14 cellular contexts compared by ENCODE assay signal in the genomic region with DNA sequence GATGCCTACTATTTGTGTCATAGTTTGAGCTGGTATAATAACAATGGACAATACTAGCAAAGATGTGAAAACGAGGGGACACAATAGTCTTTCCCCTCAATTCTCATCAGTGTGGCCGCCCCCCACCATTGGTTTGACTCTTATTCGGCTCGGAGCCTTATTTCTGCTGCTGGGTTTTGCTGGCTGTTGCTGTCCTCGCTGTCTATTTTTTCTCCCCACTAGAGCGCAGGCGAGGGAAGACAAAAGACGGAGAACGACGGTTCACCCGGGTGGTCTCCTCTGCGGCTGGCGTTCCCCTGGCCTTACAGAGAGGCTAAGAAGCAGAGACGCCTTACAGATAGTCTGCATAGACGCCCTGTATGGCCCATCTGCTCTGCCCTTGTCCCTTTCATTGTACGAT. TPM values are rescaled to one million over a fixed set of nuclear protein-coding genes. Genes with fewer than 3 reads are reported as not detected.
DNase-seq lines count a peak whose midpoint lies in the region; ATAC-seq, FAIRE-seq and TF ChIP-seq lines count a peak whose summit lies in the region.
"Had no signal": no experiment of that assay in that cellular context is flagged by ENCODE, and none has a peak within 500 bp of the region (broad histone marks: within the 10 kb centered on the region; RNA-seq: fewer than 3 reads in every experiment).

No MANE protein-coding gene starts in this region.

- H3K4me3 ChIP-seq in cardiac muscle cell, result no peak overlapping the region
- no peak overlapping the region for H3K4me3 ChIP-seq in small intestine (ENCODE audit: low read depth in 1 of 2, low read length in 2 of 2)
- H3K4me3 ChIP-seq in suprapubic skin, result no peak overlapping the region
- H3K4me3 ChIP-seq: pancreas, Peyer's patch had no signal

- H3K36me3 ChIP-seq in cardiac muscle cell (no peaks in the 10 kb centered on the region), small intestine (ENCODE audit: control insufficient read depth in 2 of 2, insufficient read depth in 2 of 2, low read length in 2 of 2) (no peaks in the 10 kb centered on the region), suprapubic skin (no peaks in the 10 kb centered on the region)
- H3K36me3 ChIP-seq: pancreas, Peyer's patch had no signal

- no peak for ATAC-seq in Right ventricle myocardium superior (ENCODE audit: poor library complexity)

- no peak overlapping the region for H3K27ac ChIP-seq in cardiac muscle cell
- no peak overlapping the region for H3K27ac ChIP-seq in small intestine (ENCODE audit: low read depth in 1 of 2, low read length in 1 of 2)
- H3K27ac ChIP-seq in suprapubic skin, result no peak overlapping the region
- H3K27ac ChIP-seq: pancreas, Peyer's patch had no signal

- peak in 1 of 2 donors; percentile 51 for DNase-seq in cardiac muscle cell (ENCODE audit: low read depth in 1 of 2, low spot score in 1 of 2)
- no peak for DNase-seq in Right ventricle myocardium superior
- DNase-seq in NCI-H82 treated with DMSO at 0.1 percent for 48 hours (lab: John Stamatoyannopoulos, UW; ENCODE audit: unreplicated experiment), result peak; percentile 2
- DNase-seq in fibroblast of peridontal ligament (ENCODE audit: extremely low read depth), result peak; percentile 27
- peak; percentile 32 for DNase-seq in small intestine
- DNase-seq in EL, result no peak
- no peak for DNase-seq in stimulated activated CD4-positive, alpha-beta T cell treated with anti-CD3 and anti-CD28 coated beads, Interleukin-2, amount 100 ng/mL, for 24 hours
- no peak for DNase-seq in suprapubic skin (ENCODE audit: low spot score in 2 of 2)
- DNase-seq: activated CD4-positive, alpha-beta memory T cell treated with anti-CD3 and anti-CD28 coated beads for 36 hours; dermis blood vessel endothelial cell; midbrain; Peyer's patch had no signal

- H3K9me3 ChIP-seq in cardiac muscle cell (ENCODE audit: low read depth), result no peaks in the 10 kb centered on the region
- H3K9me3 ChIP-seq in small intestine (ENCODE audit: control insufficient read depth, low read depth), result no peaks in the 10 kb centered on the region
- H3K9me3 ChIP-seq in suprapubic skin, result no peaks in the 10 kb centered on the region
- H3K9me3 ChIP-seq: pancreas, Peyer's patch had no signal

- intact Hi-C loops in Right ventricle myocardium superior (cut with DNase I), result no loop called here

- TF ChIP-seq EP300 in suprapubic skin (IDR thresholded peaks at IDR 0.05), result no peak

- TF ChIP-seq POLR2A in suprapubic skin (IDR thresholded peaks at IDR 0.05), result no peak

- no peak for FAIRE-seq in small intestine (lab: Jason Lieb, UNC)
- FAIRE-seq: HTR-8/SVneo, pancreas had no signal

- TF ChIP-seq CTCF in cardiac muscle cell (IDR thresholded peaks at IDR 0.05; ENCODE audit: low read depth, low read length) (peak; percentile 55), suprapubic skin (IDR thresholded peaks at IDR 0.05) (no peak)

- H3K27me3 ChIP-seq in cardiac muscle cell (peaks cover 39% of the 10 kb centered on the region), small intestine (ENCODE audit: control insufficient read depth in 2 of 2, insufficient read depth in 2 of 2, low read length in 2 of 2) (no peaks in the 10 kb centered on the region), suprapubic skin (no peaks in the 10 kb centered on the region)
- H3K27me3 ChIP-seq: pancreas, Peyer's patch had no signal

- H3K4me1 ChIP-seq in cardiac muscle cell (ENCODE audit: low read depth) (no peaks in the 10 kb centered on the region), small intestine (ENCODE audit: control insufficient read depth in 2 of 2, insufficient read depth in 1 of 2, low read depth in 1 of 2, low read length in 1 of 2) (no peaks in the 10 kb centered on the region), suprapubic skin (peaks cover 5% of the 10 kb centered on the region)

- WGBS in small intestine, 3 donors, result 52 to 88% (median 55%) methylated on average over 16 of the region's 16 CpGs
- 86% methylated on average over 16 of the region's 16 CpGs for WGBS in suprapubic skin

RNA-seq across cellular contexts. Expression of gene CLIC6, which starts 19.4 kb away (rescaled TPM):
- total RNA-seq in cardiac muscle cell (not detected in 2 replicates), Right ventricle myocardium superior (7.7 TPM), suprapubic skin (1 to 10 TPM; 2.5 to 10.0 (median 3.7) TPM)
- polyA plus RNA-seq in cardiac muscle cell (not detected in 2 replicates), small intestine (1 to 10 TPM in 1 of 3 donors, under 1 TPM in 2; 0.22 to 3.2 (median 0.81) TPM)
- total RNA-seq: dermis blood vessel endothelial cell had no signal

Comparison
In these comparisons a context has a peak if more than half of its experiments do, and no peak if none do; other contexts are left out.
1. DNase-seq: peak in NCI-H82 treated with DMSO at 0.1 percent for 48 hours (single experiment), fibroblast of peridontal ligament (single experiment) and small intestine (single experiment); none in Right ventricle myocardium superior (single experiment), EL (single experiment), stimulated activated CD4-positive, alpha-beta T cell treated with anti-CD3 and anti-CD28 coated beads, Interleukin-2, amount 100 ng/mL, for 24 hours (0 of 2) and suprapubic skin (0 of 2).